Comparison of ENCODE assay signal across 8 cellular contexts in genomic region chr16:31033709-31034492, GRCh38. TPM values are rescaled to one million over a fixed set of nuclear protein-coding genes. Genes with fewer than 3 reads are reported as not detected.
DNase-seq lines count a peak whose midpoint lies in the region; ATAC-seq and TF ChIP-seq lines count a peak whose summit lies in the region.

No MANE protein-coding gene starts in this region.

- no peaks in the 10 kb centered on the region for H3K9me3 Mint-ChIP-seq in activated naive CD8-positive, alpha-beta T cell treated with anti-CD3 and anti-CD28 coated beads, Interleukin-2, amount 50 U/mL, for 24 hours

- H3K4me3 ChIP-seq in HFF-Myc (replicated peaks; ENCODE audit: low read depth, low read length) (peak overlapping the region; percentile 81), heart left ventricle (peak overlapping the region; percentile 73 to 100 (median 90)), transverse colon (peak overlapping the region; percentile 59 to 85 (median 82))

- DNase-seq in GM04504 (ENCODE audit: low read depth) (peak; percentile 65), HFF-Myc (ENCODE audit: extremely low read depth, low read depth) (peak; percentile 39), NCI-H1092 treated with DMSO at 0.1 percent for 48 hours (lab: John Stamatoyannopoulos, UW) (peak; percentile 60), SW 1271 (lab: John Stamatoyannopoulos, UW) (peak; percentile 37 to 79), heart left ventricle (peak; percentile 92 to 95 (median 94)), pons (ENCODE audit: low spot score) (peak; percentile 95), transverse colon (peak; percentile 94)
- DNase-seq in activated naive CD8-positive, alpha-beta T cell treated with anti-CD3 and anti-CD28 coated beads, Interleukin-2, amount 50 U/mL, for 24 hours = peak; percentile 92

- peak overlapping the region; percentile 90 for H3K4me3 Mint-ChIP-seq in activated naive CD8-positive, alpha-beta T cell treated with anti-CD3 and anti-CD28 coated beads, Interleukin-2, amount 50 U/mL, for 24 hours

- H3K4me1 Mint-ChIP-seq in activated naive CD8-positive, alpha-beta T cell treated with anti-CD3 and anti-CD28 coated beads, Interleukin-2, amount 50 U/mL, for 24 hours = peaks cover 19% of the 10 kb centered on the region

- peaks cover 0 to 43% (median 39%) of the 10 kb centered on the region in 9 donors for H3K36me3 ChIP-seq in heart left ventricle
- H3K36me3 ChIP-seq in transverse colon = peaks cover 0 to 6% (median 2%) of the 10 kb centered on the region in 4 donors

- H3K36me3 Mint-ChIP-seq in activated naive CD8-positive, alpha-beta T cell treated with anti-CD3 and anti-CD28 coated beads, Interleukin-2, amount 50 U/mL, for 24 hours (ENCODE audit: low read depth) = peaks cover 3% of the 10 kb centered on the region

- no peak for TF ChIP-seq EP300 in transverse colon (IDR thresholded peaks at IDR 0.05; ENCODE audit: low read depth)

- no peaks in the 10 kb centered on the region for H3K9me3 ChIP-seq in heart left ventricle
- no peaks in the 10 kb centered on the region for H3K9me3 ChIP-seq in transverse colon

- peak; percentile 41 for ATAC-seq in activated naive CD8-positive, alpha-beta T cell treated with anti-CD3 and anti-CD28 coated beads, Interleukin-2, amount 50 U/mL, for 24 hours
- ATAC-seq in heart left ventricle = peak; percentile 72 to 87 (median 84)

- intact Hi-C loops in heart left ventricle (cut with DNase I) = loop anchor here in 9 of 10 donors (1.0 to 5.0 kb wide), 14 partner anchors 35 to 425 kb away; partner anchors contain the start of genes ZNF646 (in 7 of the 9), ZNF668 (in 7 of the 9), ARMC5 (in 2 of the 9) and HSD3B7 (in 1 of the 9)
- intact Hi-C loops in transverse colon (cut with DNase I; ENCODE audit: low total_unique reads) = no loop called here

- no peaks in the 10 kb centered on the region for H3K27me3 ChIP-seq in heart left ventricle
- no peaks in the 10 kb centered on the region for H3K27me3 ChIP-seq in transverse colon

- TF ChIP-seq CTCF in HFF-Myc (IDR thresholded peaks at IDR 0.05; ENCODE audit: low read depth, low read length, missing control alignments) = no peak
- no peak for TF ChIP-seq CTCF in heart left ventricle (IDR thresholded peaks at IDR 0.05)
- no peak for TF ChIP-seq CTCF in transverse colon (IDR thresholded peaks at IDR 0.05)

- no peaks in the 10 kb centered on the region for H3K27me3 Mint-ChIP-seq in activated naive CD8-positive, alpha-beta T cell treated with anti-CD3 and anti-CD28 coated beads, Interleukin-2, amount 50 U/mL, for 24 hours

- peak overlapping the region; percentile 92 for H3K27ac Mint-ChIP-seq in activated naive CD8-positive, alpha-beta T cell treated with anti-CD3 and anti-CD28 coated beads, Interleukin-2, amount 50 U/mL, for 24 hours

- TF ChIP-seq POLR2A in heart left ventricle (IDR thresholded peaks at IDR 0.05) (peak in 1 of 2 donors; percentile 38), transverse colon (IDR thresholded peaks at IDR 0.05) (peak; percentile 62)

- 1 to 2% (median 1%) methylated on average over 36 to 47 of the region's 47 CpGs for WGBS in heart left ventricle, 4 donors
- WGBS in transverse colon (ENCODE audit: low coverage in 1 of 2), 2 donors = 0 to 1% methylated on average over 2 to 47 of the region's 47 CpGs

- H3K27ac ChIP-seq in heart left ventricle = peak overlapping the region; percentile 91 to 99 (median 96)
- H3K27ac ChIP-seq in transverse colon = peak overlapping the region; percentile 90 to 94 (median 91)

- H3K4me1 ChIP-seq in heart left ventricle = peaks cover 4 to 31% (median 18%) of the 10 kb centered on the region in 12 donors
- peaks cover 5 to 22% (median 15%) of the 10 kb centered on the region in 4 donors for H3K4me1 ChIP-seq in transverse colon

- in situ Hi-C loops in transverse colon (cut with MboI; ENCODE audit: low pct_ligation_motif_present in 1 of 4, low pct_unique_long_range_greater_than_20kb in 1 of 4, low sequenced_read_pairs in 3 of 4) = no loop called here

RNA-seq across cellular contexts. Expression of gene STX4, which starts 0.5 kb away (rescaled TPM):
- total RNA-seq in heart left ventricle (10 to 100 TPM; 19.5 to 65.8 (median 39.7) TPM), transverse colon (100 to 1,000 TPM in 2 of 4 donors, 10 to 100 TPM in 2; 50.8 to 163 (median 79.7) TPM)
- polyA plus RNA-seq in heart left ventricle = 10 to 100 TPM; 50.5 to 73.8 TPM

RNA-seq across cellular contexts. Expression of gene STX1B, which starts 23.5 kb away (rescaled TPM):
- total RNA-seq in heart left ventricle (1 to 10 TPM in 4 of 9 donors, under 1 TPM in 5; 0.20 to 2.1 (median 1.00) TPM), transverse colon (1 to 10 TPM in 1 of 4 donors, under 1 TPM in 1, not detected in 2; 0.41 to 1.3 TPM)
- under 1 TPM; 0.22 to 0.76 TPM for polyA plus RNA-seq in heart left ventricle

RNA-seq across cellular contexts. Expression of gene ZNF668, which starts 40.1 kb away (rescaled TPM):
- total RNA-seq in heart left ventricle (10 to 100 TPM in 2 of 9 donors, 1 to 10 TPM in 7; 3.5 to 11.4 (median 5.8) TPM), transverse colon (10 to 100 TPM in 2 of 4 donors, 1 to 10 TPM in 2; 7.9 to 17.9 (median 10.2) TPM)
- polyA plus RNA-seq in heart left ventricle = 1 to 10 TPM; 6.6 to 9.8 TPM

RNA-seq across cellular contexts. Expression of gene ZNF646, which starts 40.3 kb away (rescaled TPM):
- total RNA-seq in heart left ventricle (10 to 100 TPM in 6 of 9 donors, 1 to 10 TPM in 3; 8.3 to 15.5 (median 10.3) TPM), transverse colon (10 to 100 TPM; 12.0 to 26.7 (median 23.5) TPM)
- polyA plus RNA-seq in heart left ventricle = 1 to 10 TPM; 6.4 to 7.6 TPM

RNA-seq across cellular contexts. Expression of gene HSD3B7, which starts 48.9 kb away (rescaled TPM):
- total RNA-seq in heart left ventricle (10 to 100 TPM in 3 of 9 donors, 1 to 10 TPM in 6; 3.8 to 27.2 (median 6.9) TPM), transverse colon (10 to 100 TPM in 3 of 4 donors, 1 to 10 TPM in 1; 7.0 to 31.8 (median 29.6) TPM)
- 1 to 10 TPM; 7.1 to 7.8 TPM for polyA plus RNA-seq in heart left ventricle

Comparison
In these comparisons a context has a peak if more than half of its experiments do, and no peak if none do; other contexts are left out.
1. Peak in every context shown above with its lines: DNase-seq, ATAC-seq, H3K4me3 ChIP-seq and H3K27ac ChIP-seq.
2. DNase-seq: peak in every context shown above with its lines; median percentile 95 in pons; 94 in heart left ventricle; 94 in transverse colon; 92 in activated naive CD8-positive, alpha-beta T cell treated with anti-CD3 and anti-CD28 coated beads, Interleukin-2, amount 50 U/mL, for 24 hours; 65 in GM04504; 60 in NCI-H1092 treated with DMSO at 0.1 percent for 48 hours; 58 in SW 1271; 39 in HFF-Myc.